Comparison of ENCODE assay signal across 15 cellular contexts in genomic region chr11:103536335-103536722, GRCh38.
DNase-seq lines count a peak whose midpoint lies in the region; ATAC-seq and TF ChIP-seq lines count a peak whose summit lies in the region.
"Had no signal": no experiment of that assay in that cellular context is flagged by ENCODE, and none has a peak within 500 bp of the region (broad histone marks: within the 10 kb centered on the region; RNA-seq: fewer than 3 reads in every experiment).

No MANE protein-coding gene starts in this region.

- H4K12ac ChIP-seq in trophoblast cell (ENCODE audit: low read depth, low read length) = no peak overlapping the region

- peak overlapping the region; percentile 32 for H3K4me3 Mint-ChIP-seq in glutamatergic neuron (ENCODE audit: unreplicated experiment)
- H3K4me3 Mint-ChIP-seq: activated naive CD8-positive, alpha-beta T cell treated with anti-CD3 and anti-CD28 coated beads for 36 hours; CD8-positive, alpha-beta T cell had no signal

- H3K4me1 ChIP-seq in trophoblast cell (ENCODE audit: control insufficient read depth in 1 of 2, insufficient read depth in 2 of 2, low read length in 2 of 2) = peaks cover 6 to 11% of the 10 kb centered on the region in 2 experiments

- no CpG with 5 or more reads among the region's 10 CpGs for WGBS in trophoblast cell (ENCODE audit: extremely low coverage, insufficient coverage, insufficient read length)

- no peak overlapping the region for H3K14ac ChIP-seq in trophoblast cell (ENCODE audit: low read length)

- H3K79me1 ChIP-seq in trophoblast cell (ENCODE audit: low read length) = peaks cover 8% of the 10 kb centered on the region

- no peak overlapping the region for H3K27ac ChIP-seq in trophoblast cell (ENCODE audit: low read depth, low read length)

- H3K27me3 Mint-ChIP-seq in glutamatergic neuron (ENCODE audit: unreplicated experiment) = peaks cover 12% of the 10 kb centered on the region

- peak overlapping the region; percentile 91 for H3K27ac Mint-ChIP-seq in glutamatergic neuron (ENCODE audit: unreplicated experiment)
- H3K27ac Mint-ChIP-seq: activated naive CD8-positive, alpha-beta T cell treated with anti-CD3 and anti-CD28 coated beads for 36 hours; CD8-positive, alpha-beta T cell had no signal

- H2BK5ac ChIP-seq in trophoblast cell (ENCODE audit: low read depth, low read length, poor library complexity) = no peak overlapping the region

- peak; percentile 65 for DNase-seq in D341Med (ENCODE audit: low spot score)
- peak; percentile 69 for DNase-seq in NCI-H82 treated with DMSO at 0.1 percent for 48 hours (lab: John Stamatoyannopoulos, UW; ENCODE audit: unreplicated experiment)
- no peak for DNase-seq in glutamatergic neuron
- DNase-seq in trophoblast cell = peak in 1 of 2 donors; percentile 17
- no peak for DNase-seq in SKM-1 (lab: John Stamatoyannopoulos, UW; ENCODE audit: unreplicated experiment)
- DNase-seq in NCI-H2107 treated with DMSO at 0.1 percent for 48 hours (lab: John Stamatoyannopoulos, UW; ENCODE audit: unreplicated experiment) = no peak
- no peak for DNase-seq in kidney glomerular epithelial cell (lab: John Stamatoyannopoulos, UW)
- DNase-seq: activated CD4-positive, alpha-beta T cell treated with anti-CD3 and anti-CD28 coated beads, Interleukin-2, amount 50 U/mL, for 48 hours; activated naive CD8-positive, alpha-beta T cell treated with anti-CD3 and anti-CD28 coated beads for 36 hours; activated T-cell treated with anti-CD3 and anti-CD28 coated beads, Interleukin-2, amount 50 U/mL, for 48 hours; CD8-positive, alpha-beta T cell; effector CD8-positive, alpha-beta T cell; NCI-H1105 treated with DMSO at 0.1 percent for 48 hours; stimulated activated naive CD8-positive, alpha-beta T cell treated with anti-CD3 and anti-CD28 coated beads, Interleukin-15, Interleukin-2, amounts not matched to agents 100 U/mL and 50 U/mL, for 24 hours had no signal

- no peak for TF ChIP-seq CTCF in glutamatergic neuron (IDR thresholded peaks at IDR 0.05; ENCODE audit: partially characterized antibody, unreplicated experiment)

- H3K79me2 ChIP-seq in trophoblast cell (ENCODE audit: control insufficient read depth, insufficient read depth, low read length, poor library complexity) = no peaks in the 10 kb centered on the region

- H3K9ac ChIP-seq in trophoblast cell (ENCODE audit: low read length) = no peak overlapping the region

- H3K9me3 Mint-ChIP-seq in glutamatergic neuron (ENCODE audit: unreplicated experiment) = peaks cover 18% of the 10 kb centered on the region

- no peak overlapping the region for H3K4ac ChIP-seq in trophoblast cell (ENCODE audit: low read depth, low read length)

- no peaks in the 10 kb centered on the region for H3K36me3 ChIP-seq in trophoblast cell (ENCODE audit: control insufficient read depth in 1 of 2, insufficient read depth in 2 of 2, low read length in 2 of 2)

- H2AK5ac ChIP-seq in trophoblast cell (ENCODE audit: low read length) = peak overlapping the region; percentile 10

- H4K8ac ChIP-seq in trophoblast cell (ENCODE audit: low read depth, low read length) = peak overlapping the region; percentile 47

- H3K27me3 ChIP-seq in trophoblast cell (ENCODE audit: insufficient read depth, low read length) = no peaks in the 10 kb centered on the region

- peak overlapping the region; percentile 41 for H2AFZ ChIP-seq in trophoblast cell (ENCODE audit: insufficient read depth, low read length, poor library complexity)

- peak overlapping the region; percentile 47 for H4K91ac ChIP-seq in trophoblast cell (ENCODE audit: low read depth, low read length)

- peaks cover 25% of the 10 kb centered on the region for H3K4me1 Mint-ChIP-seq in glutamatergic neuron (ENCODE audit: low read depth, unreplicated experiment)
- H3K4me1 Mint-ChIP-seq: activated naive CD8-positive, alpha-beta T cell treated with anti-CD3 and anti-CD28 coated beads for 36 hours had no signal

- peaks cover 4% of the 10 kb centered on the region for H3K9me3 ChIP-seq in trophoblast cell (ENCODE audit: insufficient read depth, low read depth, low read length)

- no peak overlapping the region for H3K18ac ChIP-seq in trophoblast cell (ENCODE audit: low read length)

- peak overlapping the region; percentile 33 for H2BK120ac ChIP-seq in trophoblast cell (ENCODE audit: insufficient read depth, low read length, poor library complexity)

- no peak overlapping the region for H3K23ac ChIP-seq in trophoblast cell (ENCODE audit: low read length)

- peaks cover 6% of the 10 kb centered on the region for H3K36me3 Mint-ChIP-seq in glutamatergic neuron (ENCODE audit: unreplicated experiment)
- H3K36me3 Mint-ChIP-seq: activated naive CD8-positive, alpha-beta T cell treated with anti-CD3 and anti-CD28 coated beads for 36 hours; CD8-positive, alpha-beta T cell had no signal

- no peak for ATAC-seq in HG03108 (IDR thresholded peaks at IDR 0.05; ENCODE audit: unreplicated experiment)
- ATAC-seq: CD8-positive, alpha-beta T cell; stimulated activated naive CD8-positive, alpha-beta T cell treated with anti-CD3 and anti-CD28 coated beads, Interleukin-15, Interleukin-2, amounts not matched to agents 100 U/mL and 50 U/mL, for 24 hours had no signal

- H2BK12ac ChIP-seq in trophoblast cell (ENCODE audit: low read length) = peak overlapping the region; percentile 9

- no peak overlapping the region for H3K4me2 ChIP-seq in trophoblast cell (ENCODE audit: low read length)

- H3K4me3 ChIP-seq in trophoblast cell (ENCODE audit: low read depth, low read length) = no peak overlapping the region

Comparison
In these comparisons a context has a peak if more than half of its experiments do, and no peak if none do; other contexts are left out.
1. DNase-seq: peak in D341Med (single experiment) and NCI-H82 treated with DMSO at 0.1 percent for 48 hours (single experiment); none in glutamatergic neuron (single experiment), SKM-1 (single experiment), NCI-H2107 treated with DMSO at 0.1 percent for 48 hours (single experiment) and kidney glomerular epithelial cell (single experiment).